ENCODE assay signal across 15 cellular contexts in genomic region chr21:24994717-24995116, GRCh38.
A peak's percentile ranks its signal among the peaks of the same experiment; 100 is the strongest.
DNase-seq lines count a peak whose midpoint lies in the region; ATAC-seq and TF ChIP-seq lines count a peak whose summit lies in the region.
"Had no signal": no experiment of that assay in that cellular context is flagged by ENCODE, and none has a peak within 500 bp of the region (broad histone marks: within the 10 kb centered on the region; RNA-seq: fewer than 3 reads in every experiment).

No MANE protein-coding gene starts in this region.

- DNase-seq in MM.1S (peak; percentile 70), neural progenitor cell (ENCODE audit: low spot score) (no peak), HuH-7.5 (ENCODE audit: low spot score) (no peak), ACHN (no peak)
- DNase-seq: CD8-positive, alpha-beta T cell; DND-41; GDM1; GM23248; NCI-H526 treated with DMSO at 0.1 percent for 48 hours had no signal

- H3K36me3 ChIP-seq in MM.1S (replicated peaks; ENCODE audit: insufficient read depth, low read length) (no peaks in the 10 kb centered on the region), neural progenitor cell (no peaks in the 10 kb centered on the region)

- no peaks in the 10 kb centered on the region for H3K27me3 Mint-ChIP-seq in neural progenitor cell (ENCODE audit: insufficient read depth, low read depth)

- peak overlapping the region; percentile 66 for H3K4me3 ChIP-seq in MM.1S (ENCODE audit: low read length)
- H3K4me3 ChIP-seq in neural progenitor cell, result no peak overlapping the region
- H3K4me3 ChIP-seq: GM23248 had no signal

- H3K4me1 ChIP-seq in MM.1S (ENCODE audit: low read length) (peaks cover 16% of the 10 kb centered on the region), neural progenitor cell (peaks cover 9% of the 10 kb centered on the region)

- H3K9me3 ChIP-seq in MM.1S (replicated peaks; ENCODE audit: insufficient read depth, low read length) (no peaks in the 10 kb centered on the region), neural progenitor cell (ENCODE audit: low read depth) (no peaks in the 10 kb centered on the region)

- peak overlapping the region; percentile 85 for H2AFZ ChIP-seq in MM.1S (ENCODE audit: low read length)
- peak overlapping the region; percentile 17 for H2AFZ ChIP-seq in neural progenitor cell (replicated peaks)
- H2AFZ ChIP-seq: GM23248 had no signal

- H3K79me2 ChIP-seq in MM.1S (ENCODE audit: low read length) (no peaks in the 10 kb centered on the region), neural progenitor cell (ENCODE audit: low read depth) (no peaks in the 10 kb centered on the region)

- H3K4me3 Mint-ChIP-seq in neural progenitor cell, result no peak overlapping the region
- H3K4me3 Mint-ChIP-seq: CD8-positive, alpha-beta T cell had no signal

- H3F3A ChIP-seq in MM.1S (ENCODE audit: insufficient read depth, low read length) (peaks cover 16% of the 10 kb centered on the region), neural progenitor cell (ENCODE audit: low read depth) (no peaks in the 10 kb centered on the region)

- H3K27ac ChIP-seq in MM.1S (ENCODE audit: low read length) (peak overlapping the region; percentile 75; the same call in 1 of the 2 replicates), neural progenitor cell (no peak overlapping the region)
- H3K27ac ChIP-seq: GM23248 had no signal

- H3K4me1 Mint-ChIP-seq in neural progenitor cell, result no peaks in the 10 kb centered on the region

- in situ Hi-C loops in ACHN (cut with HindIII; ENCODE audit: low pct_ligation_motif_present, low pct_unique_long_range_greater_than_20kb, low sequenced_read_pairs), result no loop called here

- H3K4me2 ChIP-seq in MM.1S (ENCODE audit: low read depth, low read length) (peak overlapping the region; percentile 86), neural progenitor cell (no peak overlapping the region)

- H3K9ac ChIP-seq in MM.1S (ENCODE audit: low read length), result peak overlapping the region; percentile 44
- H3K9ac ChIP-seq in neural progenitor cell, result no peak overlapping the region
- H3K9ac ChIP-seq: GM23248 had no signal

- no peaks in the 10 kb centered on the region for H3K36me3 Mint-ChIP-seq in neural progenitor cell
- H3K36me3 Mint-ChIP-seq: CD8-positive, alpha-beta T cell had no signal

- H3K27me3 ChIP-seq in MM.1S (replicated peaks; ENCODE audit: insufficient read depth, low read length) (no peaks in the 10 kb centered on the region), neural progenitor cell (no peaks in the 10 kb centered on the region)

- H3K9me3 Mint-ChIP-seq in neural progenitor cell, result peaks cover 5% of the 10 kb centered on the region
- H3K9me3 Mint-ChIP-seq: CD8-positive, alpha-beta T cell had no signal

- ATAC-seq in GM18909 (IDR thresholded peaks at IDR 0.05; ENCODE audit: poor library complexity, unreplicated experiment) (peak; percentile 75), HG02678 (IDR thresholded peaks at IDR 0.05; ENCODE audit: unreplicated experiment) (peak; percentile 47), HG03108 (IDR thresholded peaks at IDR 0.05; ENCODE audit: unreplicated experiment) (no peak)
- ATAC-seq: CD8-positive, alpha-beta T cell; HCT116; Panc1; Right ventricle myocardium inferior had no signal

- H4K20me1 ChIP-seq in MM.1S (ENCODE audit: insufficient read depth, low read length) (no peaks in the 10 kb centered on the region), neural progenitor cell (ENCODE audit: low read depth) (no peaks in the 10 kb centered on the region)

- H3K9me2 ChIP-seq in MM.1S (replicated peaks; ENCODE audit: insufficient read depth, low read length), result no peaks in the 10 kb centered on the region

- H3K27ac Mint-ChIP-seq in neural progenitor cell, result no peak overlapping the region
- H3K27ac Mint-ChIP-seq: CD8-positive, alpha-beta T cell had no signal

- no peak for TF ChIP-seq CTCF in MM.1S (IDR thresholded peaks at IDR 0.05; ENCODE audit: low read length)
- no peak for TF ChIP-seq CTCF in neural progenitor cell (IDR thresholded peaks at IDR 0.05)
